31 cellular contexts compared by ENCODE assay signal in genomic region chr9:99272866-99273265, GRCh38.
"Had no signal": no experiment of that assay in that cellular context is flagged by ENCODE, and none has a peak within 500 bp of the region (broad histone marks: within the 10 kb centered on the region; RNA-seq: fewer than 3 reads in every experiment).

No MANE protein-coding gene starts in this region.

- DNase-seq: activated CD4-positive, alpha-beta T cell treated with anti-CD3 and anti-CD28 coated beads for 48 hours; activated CD4-positive, alpha-beta T cell treated with anti-CD3 and anti-CD28 coated beads, Interleukin-2, amount 50 U/mL, for 48 hours; activated CD8-positive, alpha-beta memory T cell treated with anti-CD3 and anti-CD28 coated beads for 24 hours; activated gamma-delta T cell treated with Interleukin-2 at 50 U/mL for 16 hours; activated naive CD4-positive, alpha-beta T cell treated with anti-CD3 and anti-CD28 coated beads, Interleukin-2, amount 50 U/mL, for 16 hours; activated T-cell treated with anti-CD3 and anti-CD28 coated beads, Interleukin-2, amount 50 U/mL, for 1 hour; amniotic stem cell; caudate nucleus; cortex of kidney; effector memory CD8-positive, alpha-beta T cell; foreskin keratinocyte; heart right ventricle; left ventricle myocardium inferior; ovary; stimulated activated CD4-positive, alpha-beta T cell treated with anti-CD3 and anti-CD28 coated beads, Interleukin-1b, Interleukin-23, amount 100 ng/mL, for 48 hours; stimulated activated CD4-positive, alpha-beta T cell treated with anti-CD3 and anti-CD28 coated beads, Interleukin-4, amount 100 ng/mL, for 4 hours; stimulated activated CD8-positive, alpha-beta memory T cell treated with anti-CD3 and anti-CD28 coated beads, Interleukin-4, amount 100 ng/mL, for 48 hours; stimulated activated naive CD4-positive, alpha-beta T cell; T-helper 9 cell; tibial artery had no signal

- H3K9me3 Mint-ChIP-seq: activated T-helper 17 cell treated with anti-CD3 and anti-CD28 coated beads, Interleukin-2, amount 50 U/mL, for 72 hours; effector memory CD8-positive, alpha-beta T cell; T-helper 1 cell treated with Interleukin-12 subunit alpha and Interleukin-12 subunit beta and Interleukin-4 antibody, amounts not matched to agents 30 μg/mL and 1 μg/mL, for 36 hours had no signal

- H3K36me3 ChIP-seq: heart right ventricle, left ventricle myocardium inferior, ovary, prostate gland, right atrium auricular region, suprapubic skin, tibial artery had no signal

- H3K4me1 Mint-ChIP-seq: activated T-helper 17 cell treated with anti-CD3 and anti-CD28 coated beads, Interleukin-2, amount 50 U/mL, for 72 hours had no signal

- H3K27ac ChIP-seq: foreskin keratinocyte, heart right ventricle, left ventricle myocardium inferior, ovary, prostate gland, right atrium auricular region, suprapubic skin, tibial artery, VCaP had no signal

- H3K9me3 ChIP-seq: heart right ventricle, left ventricle myocardium inferior, ovary, prostate gland, right atrium auricular region, suprapubic skin, tibial artery had no signal

- H3K4me3 ChIP-seq: heart right ventricle, left ventricle myocardium inferior, lung, ovary, prostate gland, right atrium auricular region, smooth muscle cell, suprapubic skin, tibial artery had no signal

- ATAC-seq: activated T-helper 17 cell treated with anti-CD3 and anti-CD28 coated beads, Interleukin-2, amount 50 U/mL, for 72 hours; effector memory CD8-positive, alpha-beta T cell; esophagus mucosa; foreskin keratinocyte; heart right ventricle had no signal

- H3K27ac Mint-ChIP-seq: activated T-helper 17 cell treated with anti-CD3 and anti-CD28 coated beads, Interleukin-2, amount 50 U/mL, for 72 hours; effector memory CD8-positive, alpha-beta T cell; T-helper 1 cell treated with Interleukin-12 subunit alpha and Interleukin-12 subunit beta and Interleukin-4 antibody, amounts not matched to agents 30 μg/mL and 1 μg/mL, for 36 hours had no signal

- H3K4me3 Mint-ChIP-seq: activated T-helper 17 cell treated with anti-CD3 and anti-CD28 coated beads, Interleukin-2, amount 50 U/mL, for 72 hours; effector memory CD8-positive, alpha-beta T cell; T-helper 1 cell treated with Interleukin-12 subunit alpha and Interleukin-12 subunit beta and Interleukin-4 antibody, amounts not matched to agents 30 μg/mL and 1 μg/mL, for 36 hours had no signal

- FAIRE-seq: endothelial cell of umbilical vein, TTC549 had no signal

- H3K4me1 ChIP-seq: foreskin keratinocyte, heart right ventricle, left ventricle myocardium inferior, prostate gland, right atrium auricular region, suprapubic skin, tibial artery had no signal

- H3K4me2 ChIP-seq: smooth muscle cell had no signal

- H3K27me3 ChIP-seq: heart right ventricle, ovary, right atrium auricular region, suprapubic skin, tibial artery had no signal
